Comparison of ENCODE assay signal across 35 cellular contexts in the genomic region with DNA sequence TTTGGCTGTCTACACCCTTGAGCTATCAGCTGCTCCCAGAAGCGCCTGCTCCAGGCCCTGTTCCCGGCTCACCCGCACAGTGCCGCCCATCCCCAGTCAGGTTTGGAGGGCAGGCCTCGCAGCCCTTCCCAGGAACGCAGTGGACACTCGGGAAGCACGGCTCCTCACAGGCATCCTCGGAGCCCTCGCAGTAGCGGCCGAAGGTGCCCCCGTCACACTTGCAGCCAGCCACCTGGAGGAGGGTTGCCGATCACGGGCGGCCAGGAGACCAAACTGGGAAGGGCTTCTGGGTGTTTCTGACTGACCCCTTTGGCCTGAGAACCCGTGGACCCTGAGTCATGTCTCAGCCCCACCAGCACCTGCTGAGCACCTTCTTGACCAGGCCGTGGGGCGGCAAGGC. TPM values are rescaled to one million over a fixed set of nuclear protein-coding genes. Genes with fewer than 3 reads are reported as not detected.
"Had no signal": no experiment of that assay in that cellular context is flagged by ENCODE, and none has a peak within 500 bp of the region (broad histone marks: within the 10 kb centered on the region; RNA-seq: fewer than 3 reads in every experiment).

No MANE protein-coding gene starts in this region.

- H3K9ac ChIP-seq: parathyroid adenoma had no signal

- FAIRE-seq: keratinocyte had no signal

- H3K4me3 Mint-ChIP-seq: activated B cell treated with CpG ODN at 0.5 μM for 24 hours; activated CD8-positive, alpha-beta T cell treated with anti-CD3 and anti-CD28 coated beads for 36 hours; activated T-cell treated with anti-CD3 and anti-CD28 coated beads, Interleukin-2, amount 50 U/mL, for 4 hours; activated T-helper 17 cell treated with anti-CD3 and anti-CD28 coated beads, Interleukin-2, amount 50 U/mL, for 72 hours; nephron progenitor cell; stimulated activated effector memory CD8-positive, alpha-beta T cell treated with anti-CD3 and anti-CD28 coated beads, Interleukin-12 subunit alpha, Interleukin-12 subunit beta, amount 100 ng/mL, for 72 hours; stimulated activated naive CD8-positive, alpha-beta T cell treated with anti-CD3 and anti-CD28 coated beads, Interleukin-15, Interleukin-2, amounts not matched to agents 100 ng/mL and 50 ng/mL, for 24 hours; T-helper 2 cell treated with Interferon-gamma antibody and Interleukin-4, amounts not matched to agents 5 μg/mL and 100 μg/mL, for 36 hours; type B pancreatic cell had no signal

- H3K4me1 ChIP-seq: body of pancreas, gastrocnemius medialis, parathyroid adenoma, uterus had no signal

- H3K27ac Mint-ChIP-seq: activated B cell treated with CpG ODN at 0.5 μM for 24 hours; activated CD8-positive, alpha-beta T cell treated with anti-CD3 and anti-CD28 coated beads for 36 hours; activated naive CD4-positive, alpha-beta T cell treated with anti-CD3 and anti-CD28 coated beads, Interleukin-2, amount 50 U/mL, for 72 hours; activated T-helper 17 cell treated with anti-CD3 and anti-CD28 coated beads, Interleukin-2, amount 50 U/mL, for 72 hours; stimulated activated naive CD8-positive, alpha-beta T cell treated with anti-CD3 and anti-CD28 coated beads, Interleukin-15, Interleukin-2, amounts not matched to agents 100 ng/mL and 50 ng/mL, for 24 hours; T-helper 2 cell treated with Interferon-gamma antibody and Interleukin-4, amounts not matched to agents 5 μg/mL and 100 μg/mL, for 36 hours; type B pancreatic cell had no signal

- H3K36me3 ChIP-seq: gastrocnemius medialis, left lung, thoracic aorta, uterus had no signal

- H3K27ac ChIP-seq: body of pancreas, coronary artery, dorsolateral prefrontal cortex, gastrocnemius medialis, left lung, parathyroid adenoma, skin epidermis, thoracic aorta, uterus had no signal

- H3K4me3 ChIP-seq: body of pancreas, coronary artery, dorsolateral prefrontal cortex, gastrocnemius medialis, left lung, mucosa of descending colon, skin epidermis, thoracic aorta, uterus had no signal

- ATAC-seq: activated CD8-positive, alpha-beta T cell treated with anti-CD3 and anti-CD28 coated beads for 36 hours; activated naive CD4-positive, alpha-beta T cell treated with anti-CD3 and anti-CD28 coated beads, Interleukin-2, amount 50 U/mL, for 72 hours; activated T-cell treated with anti-CD3 and anti-CD28 coated beads, Interleukin-2, amount 50 U/mL, for 4 hours; activated T-helper 17 cell treated with anti-CD3 and anti-CD28 coated beads, Interleukin-2, amount 50 U/mL, for 72 hours; body of pancreas; gastrocnemius medialis; left lung; mucosa of descending colon; sciatic nerve; stimulated activated effector memory CD8-positive, alpha-beta T cell treated with anti-CD3 and anti-CD28 coated beads, Interleukin-12 subunit alpha, Interleukin-12 subunit beta, amount 100 ng/mL, for 72 hours had no signal

- H3K4me1 Mint-ChIP-seq: activated B cell treated with CpG ODN at 0.5 μM for 24 hours had no signal

- H3K9me3 Mint-ChIP-seq: activated B cell treated with CpG ODN at 0.5 μM for 24 hours; activated CD8-positive, alpha-beta T cell treated with anti-CD3 and anti-CD28 coated beads for 36 hours; activated naive CD4-positive, alpha-beta T cell treated with anti-CD3 and anti-CD28 coated beads, Interleukin-2, amount 50 U/mL, for 72 hours; activated T-cell treated with anti-CD3 and anti-CD28 coated beads, Interleukin-2, amount 50 U/mL, for 4 hours; activated T-helper 17 cell treated with anti-CD3 and anti-CD28 coated beads, Interleukin-2, amount 50 U/mL, for 72 hours; nephron progenitor cell; stimulated activated effector memory CD8-positive, alpha-beta T cell treated with anti-CD3 and anti-CD28 coated beads, Interleukin-12 subunit alpha, Interleukin-12 subunit beta, amount 100 ng/mL, for 72 hours; stimulated activated naive CD8-positive, alpha-beta T cell treated with anti-CD3 and anti-CD28 coated beads, Interleukin-15, Interleukin-2, amounts not matched to agents 100 ng/mL and 50 ng/mL, for 24 hours; T-helper 2 cell treated with Interferon-gamma antibody and Interleukin-4, amounts not matched to agents 5 μg/mL and 100 μg/mL, for 36 hours; type B pancreatic cell had no signal

- H3K36me3 Mint-ChIP-seq: activated naive CD4-positive, alpha-beta T cell treated with anti-CD3 and anti-CD28 coated beads, Interleukin-2, amount 50 U/mL, for 72 hours; stimulated activated effector memory CD8-positive, alpha-beta T cell treated with anti-CD3 and anti-CD28 coated beads, Interleukin-12 subunit alpha, Interleukin-12 subunit beta, amount 100 ng/mL, for 72 hours; type B pancreatic cell had no signal

- H3K9me3 ChIP-seq: body of pancreas, gastrocnemius medialis, left lung, mucosa of descending colon, thoracic aorta, uterus had no signal

- DNase-seq: activated B cell treated with CpG ODN at 0.5 μM for 24 hours; activated CD4-positive, alpha-beta T cell treated with anti-CD3 and anti-CD28 coated beads, Interleukin-2, amount 50 U/mL, for 1 hour; activated CD8-positive, alpha-beta T cell treated with anti-CD3 and anti-CD28 coated beads for 36 hours; activated gamma-delta T cell treated with Interleukin-2 at 50 U/mL for 16 hours; activated T-cell treated with anti-CD3 and anti-CD28 coated beads, Interleukin-2, amount 50 U/mL, for 4 hours; anterior cingulate cortex; body of pancreas; cerebellar nuclear complex; effector memory CD4-positive, alpha-beta T cell; erythroblast; gastrocnemius medialis; glutamatergic neuron; nephron progenitor cell; stimulated activated CD4-positive, alpha-beta T cell treated with anti-CD3 and anti-CD28 coated beads, Interleukin-4, amount 100 ng/mL, for 24 hours; T-helper 1 cell; uterus had no signal

- H3K27me3 ChIP-seq: body of pancreas, uterus had no signal

RNA-seq across cellular contexts. Expression of gene MUC4, which starts 57.6 kb away (rescaled TPM):
- total RNA-seq: body of pancreas, lung microvascular endothelial cell, mesenteric fat pad, myocyte, subcutaneous adipose tissue, thoracic aorta had no signal
- polyA plus RNA-seq: keratinocyte had no signal
